Comparison of ENCODE assay signal across 12 cellular contexts in genomic region chr9:95078934-95079333, GRCh38.
DNase-seq lines count a peak whose midpoint lies in the region; ATAC-seq and TF ChIP-seq lines count a peak whose summit lies in the region.
"Had no signal": no experiment of that assay in that cellular context is flagged by ENCODE, and none has a peak within 500 bp of the region (broad histone marks: within the 10 kb centered on the region; RNA-seq: fewer than 3 reads in every experiment).

No MANE protein-coding gene starts in this region.

- TF ChIP-seq CTCF in LNCaP clone FGC (IDR thresholded peaks at IDR 0.05; ENCODE audit: control insufficient read depth, extremely low read depth, insufficient read depth) (0 out of 2 replicates have a peak, but pooled peaks have one; percentile 9), lung (IDR thresholded peaks at IDR 0.05; ENCODE audit: control extremely low read depth, extremely low read depth) (no peak), GM20000 (IDR thresholded peaks at IDR 0.05; ENCODE audit: extremely low read depth, missing control alignments) (no peak)

- DNase-seq in LNCaP clone FGC (ENCODE audit: low read depth) (no peak), lung (ENCODE audit: low spot score) (peak; percentile 64), substantia nigra (lab: John Stamatoyannopoulos, UW) (no peak), HUDEP-2 (lab: John Stamatoyannopoulos, UW; ENCODE audit: unreplicated experiment in 76 of 76) (no peak), GM20000 (ENCODE audit: low spot score) (no peak)
- no peak for DNase-seq in stimulated activated CD4-positive, alpha-beta T cell treated with anti-CD3 and anti-CD28 coated beads, Interleukin-2, amount 100 ng/mL, for 48 hours
- DNase-seq in stimulated activated CD4-positive, alpha-beta T cell treated with anti-CD3 and anti-CD28 coated beads, Interleukin-2, amount 100 ng/mL, for 24 hours: no peak
- DNase-seq: Calu3, T1000 had no signal

- no peaks in the 10 kb centered on the region for H3K4me1 ChIP-seq in endocrine pancreas (ENCODE audit: control insufficient read depth, insufficient read depth, low read length)
- peaks cover 5 to 19% of the 10 kb centered on the region in 2 donors for H3K4me1 ChIP-seq in lung (ENCODE audit: control insufficient read depth in 2 of 2, insufficient read depth in 2 of 2, low read length in 2 of 2)

- WGBS in lung, 2 donors: 47 to 78% methylated on average over 6 of the region's 6 CpGs

- ATAC-seq in lung (ENCODE audit: insufficient read depth, low FRiP score): peak; percentile 61
- ATAC-seq: GM12878 had no signal

- H3K9me3 ChIP-seq in endocrine pancreas (ENCODE audit: control insufficient read depth, low read length): no peaks in the 10 kb centered on the region
- peaks cover 0 to 7% of the 10 kb centered on the region in 2 donors for H3K9me3 ChIP-seq in lung (ENCODE audit: control insufficient read depth in 2 of 2, insufficient read depth in 1 of 2, low read length in 1 of 2)
- H3K9me3 ChIP-seq: breast epithelium had no signal

- H3K27ac ChIP-seq in lung (ENCODE audit: low read depth in 1 of 2, low read length in 1 of 2) (peak overlapping the region; percentile 42 to 65), substantia nigra (ENCODE audit: low read depth, low read length, poor library complexity, severe bottlenecking) (peak overlapping the region; percentile 100)
- H3K27ac ChIP-seq: breast epithelium had no signal

- H3K4me3 ChIP-seq in LNCaP clone FGC (ENCODE audit: low read depth, low read length) (no peak overlapping the region), endocrine pancreas (ENCODE audit: control insufficient read depth, insufficient read depth, low read length) (no peak overlapping the region), lung (no peak overlapping the region)
- H3K4me3 ChIP-seq: breast epithelium, GM12878 had no signal

- H3K9ac ChIP-seq in endocrine pancreas (ENCODE audit: control insufficient read depth, insufficient read depth, low read length): peak overlapping the region; percentile 3

- H3K27me3 ChIP-seq in endocrine pancreas (ENCODE audit: control insufficient read depth, insufficient read depth, low read length): no peaks in the 10 kb centered on the region
- no peaks in the 10 kb centered on the region for H3K27me3 ChIP-seq in lung (ENCODE audit: control insufficient read depth, insufficient read depth)
- H3K27me3 ChIP-seq: breast epithelium had no signal

- H3K36me3 ChIP-seq in endocrine pancreas (ENCODE audit: control insufficient read depth, insufficient read depth, low read length) (peaks cover 7% of the 10 kb centered on the region), lung (ENCODE audit: control insufficient read depth in 2 of 2, insufficient read depth in 2 of 2, low read length in 2 of 2) (peaks cover 6 to 30% of the 10 kb centered on the region in 2 donors)
- H3K36me3 ChIP-seq: breast epithelium had no signal
